In genomic region chr5:146533260-146533857, GRCh38 we compare ENCODE assay signal across 9 cellular contexts. TPM values are rescaled to one million over a fixed set of nuclear protein-coding genes. Genes with fewer than 3 reads are reported as not detected.
DNase-seq lines count a peak whose midpoint lies in the region; ATAC-seq, FAIRE-seq and TF ChIP-seq lines count a peak whose summit lies in the region.
"Had no signal": no experiment of that assay in that cellular context is flagged by ENCODE, and none has a peak within 500 bp of the region (broad histone marks: within the 10 kb centered on the region; RNA-seq: fewer than 3 reads in every experiment).

No MANE protein-coding gene starts in this region.

- H3K4me1 ChIP-seq in adrenal gland (replicated peaks in 1 of 2) (no peaks in the 10 kb centered on the region), small intestine (ENCODE audit: control insufficient read depth in 2 of 2, insufficient read depth in 1 of 2, low read depth in 1 of 2, low read length in 1 of 2) (no peaks in the 10 kb centered on the region)
- H3K4me1 ChIP-seq: BLaER1 treated with 17β-estradiol and CSF1 and Interleukin-3, amounts not matched to agents 10 nM and 100 nM had no signal

- intact Hi-C loops in adrenal gland (cut with DNase I), result no loop called here

- TF ChIP-seq POLR2A in adrenal gland (IDR thresholded peaks at IDR 0.05), result no peak

- peak; percentile 96 for ATAC-seq in HG02763 (IDR thresholded peaks at IDR 0.05; ENCODE audit: unreplicated experiment)

- peak; percentile 47 for DNase-seq in NK-92 treated with Interleukin-12 subunit alpha and Interleukin-12 subunit beta, amount 100 ng/mL, for 24 hours (lab: John Stamatoyannopoulos, UW)
- DNase-seq in NK-92 (lab: John Stamatoyannopoulos, UW; ENCODE audit: unreplicated experiment) (no peak), NCI-H1105 treated with DMSO at 0.1 percent for 48 hours (lab: John Stamatoyannopoulos, UW) (peak; percentile 45), SW480 (ENCODE audit: low spot score) (peak; percentile 72), adrenal gland (peak; percentile 65 to 90 (median 72)), hepatic stellate cell (ENCODE audit: low spot score) (peak; percentile 32), small intestine (peak; percentile 75)

- 35 to 46% (median 38%) methylated on average over 7 of the region's 7 CpGs for WGBS in adrenal gland, 4 donors
- 37 to 39% (median 39%) methylated on average over 7 of the region's 7 CpGs for WGBS in small intestine, 3 donors

- H3K4me3 ChIP-seq in adrenal gland (no peak overlapping the region), small intestine (ENCODE audit: low read depth in 1 of 2, low read length in 2 of 2) (no peak overlapping the region)
- H3K4me3 ChIP-seq: BLaER1 treated with 17β-estradiol and CSF1 and Interleukin-3, amounts not matched to agents 10 nM and 100 nM had no signal

- H3K27ac ChIP-seq in adrenal gland (no peak overlapping the region), small intestine (ENCODE audit: low read depth in 1 of 2, low read length in 1 of 2) (no peak overlapping the region)
- H3K27ac ChIP-seq: BLaER1 treated with 17β-estradiol and CSF1 and Interleukin-3, amounts not matched to agents 10 nM and 100 nM had no signal

- no peaks in the 10 kb centered on the region for H3K36me3 ChIP-seq in adrenal gland (replicated peaks in 1 of 2)
- H3K36me3 ChIP-seq in small intestine (ENCODE audit: control insufficient read depth in 2 of 2, insufficient read depth in 2 of 2, low read length in 2 of 2), result no peaks in the 10 kb centered on the region
- H3K36me3 ChIP-seq: BLaER1 treated with 17β-estradiol and CSF1 and Interleukin-3, amounts not matched to agents 10 nM and 100 nM had no signal

- H3K9me3 ChIP-seq in adrenal gland (replicated peaks in 1 of 3) (no peaks in the 10 kb centered on the region), small intestine (ENCODE audit: control insufficient read depth, low read depth) (no peaks in the 10 kb centered on the region)
- H3K9me3 ChIP-seq: BLaER1 treated with 17β-estradiol and CSF1 and Interleukin-3, amounts not matched to agents 10 nM and 100 nM had no signal

- peak; percentile 68 to 75 (median 72) for TF ChIP-seq CTCF in adrenal gland (IDR thresholded peaks at IDR 0.05)

- no peak for FAIRE-seq in small intestine (lab: Jason Lieb, UNC)

- H3K27me3 ChIP-seq in adrenal gland (no peaks in the 10 kb centered on the region), small intestine (ENCODE audit: control insufficient read depth in 2 of 2, insufficient read depth in 2 of 2, low read length in 2 of 2) (no peaks in the 10 kb centered on the region)
- H3K27me3 ChIP-seq: BLaER1 treated with 17β-estradiol and CSF1 and Interleukin-3, amounts not matched to agents 10 nM and 100 nM had no signal

RNA-seq across cellular contexts. Expression of gene GPR151, which starts 17.4 kb away (rescaled TPM):
- not detected for total RNA-seq in adrenal gland
- polyA plus RNA-seq in adrenal gland, result not detected
- not detected for polyA plus RNA-seq in small intestine
